ENCODE assay signal across 20 cellular contexts in genomic region chr11:14669499-14669898, GRCh38.
"Had no signal": no experiment of that assay in that cellular context is flagged by ENCODE, and none has a peak within 500 bp of the region (broad histone marks: within the 10 kb centered on the region; RNA-seq: fewer than 3 reads in every experiment).

No MANE protein-coding gene starts in this region.

- DNase-seq: effector memory CD8-positive, alpha-beta T cell; esophagus squamous epithelium; glutamatergic neuron; immature natural killer cell; left lung; lower lobe of right lung; midbrain; posterior cingulate gyrus; sigmoid colon; stimulated activated CD4-positive, alpha-beta T cell treated with anti-CD3 and anti-CD28 coated beads, Interleukin-2, amount 100 ng/mL, for 24 hours; stimulated activated CD4-positive, alpha-beta T cell treated with anti-CD3 and anti-CD28 coated beads, Interleukin-4, amount 100 ng/mL, for 4 hours; stimulated activated naive B cell treated with anti-CD40 and anti-IgM and Interleukin-4, amounts not matched to agents 10 μg/mL and 1 μg/mL and 100 μg/mL, for 72 hours; tibial artery; upper lobe of left lung; uterus had no signal

- H3K27ac Mint-ChIP-seq: dendritic cell treated with granulocyte-macrophage colony-stimulating factor and Interleukin-4, amounts not matched to agents 40 ng/mL and 50 ng/mL, for 4 days; memory B cell; stimulated activated naive B cell treated with anti-CD40 and anti-IgM and Interleukin-4, amounts not matched to agents 10 μg/mL and 1 μg/mL and 100 μg/mL, for 72 hours had no signal

- H3K9me3 ChIP-seq: esophagus squamous epithelium, gastroesophageal sphincter, left lung, lower lobe of right lung, neutrophil, sigmoid colon, tibial artery, upper lobe of left lung, uterus had no signal

- H3K4me3 ChIP-seq: esophagus squamous epithelium, gastroesophageal sphincter, left lung, lower lobe of right lung, sigmoid colon, skin epidermis, tibial artery, upper lobe of left lung, uterus had no signal

- ATAC-seq: gastroesophageal sphincter; stimulated activated naive B cell treated with anti-CD40 and anti-IgM and Interleukin-4, amounts not matched to agents 10 μg/mL and 1 μg/mL and 100 μg/mL, for 72 hours had no signal

- H3K9me3 Mint-ChIP-seq: effector memory CD8-positive, alpha-beta T cell; memory B cell had no signal

- H3K36me3 ChIP-seq: esophagus squamous epithelium, gastroesophageal sphincter, left lung, lower lobe of right lung, neutrophil, sigmoid colon, tibial artery, upper lobe of left lung, uterus had no signal

- H3K4me3 Mint-ChIP-seq: dendritic cell treated with granulocyte-macrophage colony-stimulating factor and Interleukin-4, amounts not matched to agents 40 ng/mL and 50 ng/mL, for 4 days; effector memory CD8-positive, alpha-beta T cell; immature natural killer cell; memory B cell; stimulated activated naive B cell treated with anti-CD40 and anti-IgM and Interleukin-4, amounts not matched to agents 10 μg/mL and 1 μg/mL and 100 μg/mL, for 72 hours had no signal

- H3K4me1 ChIP-seq: esophagus squamous epithelium, gastroesophageal sphincter, lower lobe of right lung, tibial artery, uterus had no signal

- H3K27me3 ChIP-seq: esophagus squamous epithelium, gastroesophageal sphincter, left lung, neutrophil, sigmoid colon, tibial artery, upper lobe of left lung, uterus had no signal

- H3K36me3 Mint-ChIP-seq: memory B cell had no signal

- H3K27ac ChIP-seq: esophagus squamous epithelium, gastroesophageal sphincter, lower lobe of right lung, neutrophil, skin epidermis, tibial artery, upper lobe of left lung, uterus had no signal

- H3K27me3 Mint-ChIP-seq: dendritic cell treated with granulocyte-macrophage colony-stimulating factor and Interleukin-4, amounts not matched to agents 40 ng/mL and 50 ng/mL, for 4 days; effector memory CD8-positive, alpha-beta T cell; memory B cell; stimulated activated naive B cell treated with anti-CD40 and anti-IgM and Interleukin-4, amounts not matched to agents 10 μg/mL and 1 μg/mL and 100 μg/mL, for 72 hours had no signal
